In genomic region chr12:84874125-84874824, GRCh38 we compare ENCODE assay signal across 8 cellular contexts. TPM values are rescaled to one million over a fixed set of nuclear protein-coding genes. Genes with fewer than 3 reads are reported as not detected.
DNase-seq lines count a peak whose midpoint lies in the region; ATAC-seq and TF ChIP-seq lines count a peak whose summit lies in the region.

No MANE protein-coding gene starts in this region.

- WGBS in prostate gland = 51% methylated on average over 7 of the region's 7 CpGs

- intact Hi-C loops in prostate gland (cut with DNase I) = loop anchor here (2.0 kb wide), 1 partner anchor 155 kb away; no protein-coding TSS in a partner anchor

- H3K27ac ChIP-seq in prostate gland = no peak overlapping the region

- peak; percentile 96 for ATAC-seq in GM18505 (IDR thresholded peaks at IDR 0.05; ENCODE audit: unreplicated experiment)
- ATAC-seq in HG02840 (IDR thresholded peaks at IDR 0.05; ENCODE audit: low FRiP score, unreplicated experiment) = peak; percentile 86
- peak; percentile 95 for ATAC-seq in SK-N-SH treated with all-trans-retinoic acid at 6 μM for 48 hours

- H3K36me3 ChIP-seq in prostate gland = no peaks in the 10 kb centered on the region

- peak; percentile 32 for DNase-seq in AG20443 (ENCODE audit: low spot score)
- peak; percentile 61 for DNase-seq in NCI-H1092 treated with DMSO at 0.1 percent for 48 hours (lab: John Stamatoyannopoulos, UW)
- DNase-seq in fibroblast of the aortic adventitia (ENCODE audit: low read depth) = peak; percentile 82
- no peak for DNase-seq in prostate gland (ENCODE audit: low spot score)
- DNase-seq in stimulated activated CD4-positive, alpha-beta T cell treated with anti-CD3 and anti-CD28 coated beads, Interleukin-1b, Interleukin-23, amount 100 ng/mL, for 48 hours = no peak

- no peak overlapping the region for H3K4me3 ChIP-seq in fibroblast of the aortic adventitia (ENCODE audit: low read depth, low read length)
- no peak overlapping the region for H3K4me3 ChIP-seq in prostate gland

- H3K27me3 ChIP-seq in prostate gland (replicated peaks; ENCODE audit: insufficient read depth) = no peaks in the 10 kb centered on the region

- TF ChIP-seq POLR2A in GM18505 (IDR thresholded peaks at IDR 0.05; ENCODE audit: borderline replicate concordance, extremely low read depth, insufficient read depth, insufficient read length) = no peak
- no peak for TF ChIP-seq POLR2A in prostate gland (IDR thresholded peaks at IDR 0.05)

- TF ChIP-seq CTCF in fibroblast of the aortic adventitia (IDR thresholded peaks at IDR 0.05; ENCODE audit: insufficient read depth, low read length) (peak; percentile 69), prostate gland (IDR thresholded peaks at IDR 0.05) (peak; percentile 56 to 82 (median 76))

- H3K4me1 ChIP-seq in prostate gland (replicated peaks) = no peaks in the 10 kb centered on the region

- no peaks in the 10 kb centered on the region for H3K9me3 ChIP-seq in prostate gland

TF ChIP-seq in SK-N-SH treated with all-trans-retinoic acid at 6 μM for 48 hours, 23 proteins besides CTCF, POLR2A, EP300 and RAD21:
- TF ChIP-seq ZFP3 (CRISPR knock-in tag; IDR thresholded peaks at IDR 0.05) (no peak), TOX (CRISPR knock-in tag; IDR thresholded peaks at IDR 0.05; ENCODE audit: borderline replicate concordance) (no peak), ZNF565 (CRISPR knock-in tag; conservative IDR thresholded peaks at IDR 0.05; ENCODE audit: low read depth) (no peak), OSR1 (CRISPR knock-in tag; IDR thresholded peaks at IDR 0.05) (no peak), PATZ1 (CRISPR knock-in tag; IDR thresholded peaks at IDR 0.05; ENCODE audit: borderline replicate concordance) (no peak), BACH2 (CRISPR knock-in tag; IDR thresholded peaks at IDR 0.05; ENCODE audit: borderline replicate concordance) (no peak), RARB (CRISPR knock-in tag; IDR thresholded peaks at IDR 0.05) (no peak), CREB5 (CRISPR knock-in tag; IDR thresholded peaks at IDR 0.05; ENCODE audit: low read depth) (no peak), ZNF70 (CRISPR knock-in tag; IDR thresholded peaks at IDR 0.05) (no peak), GLIS3 (CRISPR knock-in tag; IDR thresholded peaks at IDR 0.05) (no peak), POU6F1 (CRISPR knock-in tag; IDR thresholded peaks at IDR 0.05; ENCODE audit: borderline replicate concordance, low read depth) (no peak), ZNF8 (CRISPR knock-in tag; IDR thresholded peaks at IDR 0.05) (no peak), ESRRG (CRISPR knock-in tag; IDR thresholded peaks at IDR 0.05) (no peak)

RNA-seq across cellular contexts. Expression of gene SLC6A15, which starts 38.3 kb away (rescaled TPM):
- total RNA-seq in fibroblast of the aortic adventitia (ENCODE audit: low replicate concordance) = 8.9 and 53.3 TPM in 2 replicates
- under 1 TPM in 1 of 2 donors, not detected in 1; 0.45 TPM for total RNA-seq in prostate gland

Comparison
In these comparisons a context has a peak if more than half of its experiments do, and no peak if none do; other contexts are left out.
1. DNase-seq: peak in AG20443 (single experiment), NCI-H1092 treated with DMSO at 0.1 percent for 48 hours (single experiment) and fibroblast of the aortic adventitia (single experiment); none in prostate gland (single experiment) and stimulated activated CD4-positive, alpha-beta T cell treated with anti-CD3 and anti-CD28 coated beads, Interleukin-1b, Interleukin-23, amount 100 ng/mL, for 48 hours (single experiment).
2. Peak in every context shown above with its lines, with median percentiles within 50 percentile points of each other: ATAC-seq.